In genomic region chr7:66939325-66939724, GRCh38 we compare ENCODE assay signal across 14 cellular contexts. TPM values are rescaled to one million over a fixed set of nuclear protein-coding genes. Genes with fewer than 3 reads are reported as not detected.
DNase-seq lines count a peak whose midpoint lies in the region; ATAC-seq and TF ChIP-seq lines count a peak whose summit lies in the region.
"Had no signal": no experiment of that assay in that cellular context is flagged by ENCODE, and none has a peak within 500 bp of the region (broad histone marks: within the 10 kb centered on the region; RNA-seq: fewer than 3 reads in every experiment).

No MANE protein-coding gene starts in this region.

- H3K4me3 Mint-ChIP-seq in activated naive CD8-positive, alpha-beta T cell = no peak overlapping the region
- H3K4me3 Mint-ChIP-seq in activated naive CD8-positive, alpha-beta T cell treated with anti-CD3 and anti-CD28 coated beads, Interleukin-2, amount 50 U/mL, for 24 hours = no peak overlapping the region
- no peak overlapping the region for H3K4me3 Mint-ChIP-seq in H9
- H3K4me3 Mint-ChIP-seq in central memory CD8-positive, alpha-beta T cell = no peak overlapping the region
- H3K4me3 Mint-ChIP-seq: HFFc6 had no signal

- WGBS in H9 (ENCODE audit: extremely low coverage, insufficient read length, low lambda C conversion rate) = no CpG with 5 or more reads among the region's 4 CpGs

- peak overlapping the region; percentile 64 for H3K27ac Mint-ChIP-seq in activated naive CD8-positive, alpha-beta T cell
- no peak overlapping the region for H3K27ac Mint-ChIP-seq in activated naive CD8-positive, alpha-beta T cell treated with anti-CD3 and anti-CD28 coated beads, Interleukin-2, amount 50 U/mL, for 24 hours
- peak overlapping the region in 2 of 3 experiments; percentile 30 to 60; a peak in 2 of 7 replicates for H3K27ac Mint-ChIP-seq in H9
- H3K27ac Mint-ChIP-seq in central memory CD8-positive, alpha-beta T cell (ENCODE audit: low read depth) = peak overlapping the region; percentile 39
- H3K27ac Mint-ChIP-seq: HFFc6 had no signal

- H3K9me3 ChIP-seq in H9 (ENCODE audit: control insufficient read depth, low read depth, low read length) = no peaks in the 10 kb centered on the region

- H3K14ac ChIP-seq in H9 (ENCODE audit: insufficient read depth, low read length) = no peak overlapping the region

- no peak overlapping the region for H3T11ph ChIP-seq in H9 (ENCODE audit: low read length)

- H4K20me1 ChIP-seq in H9 (ENCODE audit: control insufficient read depth, insufficient read depth, insufficient read length) = no peaks in the 10 kb centered on the region

- peaks cover 10% of the 10 kb centered on the region for H3K36me3 Mint-ChIP-seq in activated naive CD8-positive, alpha-beta T cell
- H3K36me3 Mint-ChIP-seq in activated naive CD8-positive, alpha-beta T cell treated with anti-CD3 and anti-CD28 coated beads, Interleukin-2, amount 50 U/mL, for 24 hours (ENCODE audit: low read depth) = peaks cover 52% of the 10 kb centered on the region
- H3K36me3 Mint-ChIP-seq in H9 (ENCODE audit: insufficient read depth in 1 of 3, low read depth in 3 of 3) = peaks cover 0 to 30% (median 29%) of the 10 kb centered on the region in 3 experiments; a peak in 5 of 7 replicates
- peaks cover 39% of the 10 kb centered on the region for H3K36me3 Mint-ChIP-seq in central memory CD8-positive, alpha-beta T cell (ENCODE audit: insufficient read depth)

- DNase-seq in activated naive CD8-positive, alpha-beta T cell treated with anti-CD3 and anti-CD28 coated beads, Interleukin-2, amount 50 U/mL, for 24 hours = no peak
- DNase-seq in H9 = no peak
- no peak for DNase-seq in central memory CD8-positive, alpha-beta T cell (ENCODE audit: low spot score in 2 of 2)
- no peak for DNase-seq in substantia nigra (lab: John Stamatoyannopoulos, UW)
- no peak for DNase-seq in nucleus accumbens (lab: John Stamatoyannopoulos, UW)
- DNase-seq: DMS153, EL, HFFc6, MM.1S, NCI-H1105, NCI-H187 treated with DMSO at 0.1 percent for 48 hours, NCI-H446 had no signal

- no peaks in the 10 kb centered on the region for H3K23me2 ChIP-seq in H9 (ENCODE audit: insufficient read length, low read depth, low read length, poor library complexity, severe bottlenecking)

- H3K4me1 ChIP-seq in H9 (ENCODE audit: insufficient read depth, low read length) = no peaks in the 10 kb centered on the region

- H3K4me2 ChIP-seq in H9 (ENCODE audit: insufficient read depth, insufficient read length, low read length) = no peak overlapping the region

- no peak overlapping the region for H4K5ac ChIP-seq in H9 (ENCODE audit: insufficient read length, low read depth, low read length)

- H2BK20ac ChIP-seq in H9 (ENCODE audit: low read depth, low read length, poor library complexity, severe bottlenecking) = no peak overlapping the region

- peaks cover 13% of the 10 kb centered on the region for H3K79me1 ChIP-seq in H9 (ENCODE audit: insufficient read depth, low read depth, low read length, poor library complexity, severe bottlenecking)

- TF ChIP-seq CTCF in H9 (conservative IDR thresholded peaks at IDR 0.05) = no peak

- H3K9me3 Mint-ChIP-seq in activated naive CD8-positive, alpha-beta T cell (ENCODE audit: low read depth) = peaks cover 5% of the 10 kb centered on the region
- no peaks in the 10 kb centered on the region for H3K9me3 Mint-ChIP-seq in activated naive CD8-positive, alpha-beta T cell treated with anti-CD3 and anti-CD28 coated beads, Interleukin-2, amount 50 U/mL, for 24 hours
- H3K9me3 Mint-ChIP-seq in H9 = no peaks in the 10 kb centered on the region
- no peaks in the 10 kb centered on the region for H3K9me3 Mint-ChIP-seq in central memory CD8-positive, alpha-beta T cell
- H3K9me3 Mint-ChIP-seq: HFFc6 had no signal

- H3K27me3 Mint-ChIP-seq in activated naive CD8-positive, alpha-beta T cell = no peaks in the 10 kb centered on the region
- H3K27me3 Mint-ChIP-seq in activated naive CD8-positive, alpha-beta T cell treated with anti-CD3 and anti-CD28 coated beads, Interleukin-2, amount 50 U/mL, for 24 hours = no peaks in the 10 kb centered on the region
- H3K27me3 Mint-ChIP-seq in H9 (ENCODE audit: low read depth) = no peaks in the 10 kb centered on the region
- H3K27me3 Mint-ChIP-seq in central memory CD8-positive, alpha-beta T cell = no peaks in the 10 kb centered on the region

- H3K27me3 ChIP-seq in H9 (ENCODE audit: insufficient read depth, low read length) = no peaks in the 10 kb centered on the region

- H3K27ac ChIP-seq in H9 (ENCODE audit: insufficient read length, low read depth, low read length) (no peak overlapping the region), substantia nigra (ENCODE audit: low read depth, low read length, poor library complexity, severe bottlenecking) (peak overlapping the region; percentile 35)

- peaks cover 3% of the 10 kb centered on the region; the same call in 1 of the 2 replicates for H3K79me2 ChIP-seq in H9 (ENCODE audit: insufficient read depth, low read length)

- no peak overlapping the region for H2BK120ac ChIP-seq in H9 (ENCODE audit: low read depth, low read length, poor library complexity, severe bottlenecking)

- H2AK5ac ChIP-seq in H9 (ENCODE audit: insufficient read length, low read length) = no peak overlapping the region

- no peak overlapping the region for H3K9ac ChIP-seq in H9 (ENCODE audit: extremely low read depth, insufficient read length, low read length)

- H3K4me1 Mint-ChIP-seq in activated naive CD8-positive, alpha-beta T cell (ENCODE audit: low read depth) = peaks cover 44% of the 10 kb centered on the region
- H3K4me1 Mint-ChIP-seq in activated naive CD8-positive, alpha-beta T cell treated with anti-CD3 and anti-CD28 coated beads, Interleukin-2, amount 50 U/mL, for 24 hours = peaks cover 32% of the 10 kb centered on the region
- H3K4me1 Mint-ChIP-seq in H9 = no peaks in the 10 kb centered on the region
- peaks cover 49% of the 10 kb centered on the region for H3K4me1 Mint-ChIP-seq in central memory CD8-positive, alpha-beta T cell

- ATAC-seq in activated naive CD8-positive, alpha-beta T cell treated with anti-CD3 and anti-CD28 coated beads, Interleukin-2, amount 50 U/mL, for 24 hours = no peak
- no peak for ATAC-seq in central memory CD8-positive, alpha-beta T cell (replicated peaks; ENCODE audit: extremely low read depth, poor library complexity, severe bottlenecking)
- ATAC-seq in HG03378 (IDR thresholded peaks at IDR 0.05; ENCODE audit: unreplicated experiment) = no peak

- no peak overlapping the region for H2BK12ac ChIP-seq in H9 (ENCODE audit: insufficient read length, low read depth, low read length)

- H2BK5ac ChIP-seq in H9 (ENCODE audit: insufficient read length, low read length) = no peak overlapping the region

- no peak overlapping the region for H3K4ac ChIP-seq in H9 (ENCODE audit: low read depth, low read length)

- no peak overlapping the region for H3K18ac ChIP-seq in H9 (ENCODE audit: insufficient read length, low read depth, low read length)

- H4K8ac ChIP-seq in H9 (replicated peaks; ENCODE audit: insufficient read length, low read depth, low read length) = no peak overlapping the region

- no peak overlapping the region for H4K91ac ChIP-seq in H9 (ENCODE audit: insufficient read length, low read depth, low read length)

- no peak overlapping the region for H2BK15ac ChIP-seq in H9 (ENCODE audit: low read depth, low read length)

- H3K56ac ChIP-seq in H9 (ENCODE audit: insufficient read length, low read depth, low read length) = no peak overlapping the region

- H3K23ac ChIP-seq in H9 (ENCODE audit: insufficient read length, low read depth, low read length) = no peak overlapping the region

- no peak overlapping the region for H2AFZ ChIP-seq in H9 (ENCODE audit: low read length)

RNA-seq across cellular contexts. Expression of gene TMEM248, which starts 18.3 kb away (rescaled TPM):
- total RNA-seq in H9 (2021) = 74.2 and 74.4 TPM in 2 replicates

RNA-seq across cellular contexts. Expression of gene SBDS, which starts 56.1 kb away (rescaled TPM):
- 37.8 and 38.5 TPM in 2 replicates for total RNA-seq in H9 (2021)

RNA-seq across cellular contexts. Expression of gene TYW1, which starts 57.3 kb away (rescaled TPM):
- total RNA-seq in H9 (2021) = 21.9 and 22.3 TPM in 2 replicates
